ENCODE assay signal across 18 cellular contexts in the genomic region with DNA sequence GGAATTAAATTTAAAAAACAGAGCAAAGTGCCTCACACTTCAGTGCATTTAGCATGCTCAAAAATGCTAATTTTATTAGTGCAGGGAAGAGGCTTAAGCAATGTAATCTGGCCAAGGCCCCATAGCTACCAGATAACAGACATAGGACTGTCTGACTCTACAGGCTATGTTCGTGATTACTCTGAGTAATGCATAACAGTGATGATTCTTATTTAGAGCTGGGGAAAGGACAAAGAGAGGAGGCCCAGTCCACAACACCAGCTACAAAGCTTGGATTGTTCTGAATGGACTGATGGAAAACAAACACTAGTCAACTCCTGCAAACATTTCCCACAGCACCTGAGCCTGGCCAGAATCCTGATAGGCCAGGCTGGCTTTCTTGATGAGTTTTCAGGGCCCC. TPM values are rescaled to one million over a fixed set of nuclear protein-coding genes. Genes with fewer than 3 reads are reported as not detected.
DNase-seq lines count a peak whose midpoint lies in the region; TF ChIP-seq lines count a peak whose summit lies in the region.
"Had no signal": no experiment of that assay in that cellular context is flagged by ENCODE, and none has a peak within 500 bp of the region (broad histone marks: within the 10 kb centered on the region; RNA-seq: fewer than 3 reads in every experiment).

No MANE protein-coding gene starts in this region.

- H3K4me3 Mint-ChIP-seq in activated naive CD4-positive, alpha-beta T cell treated with anti-CD3 and anti-CD28 coated beads for 36 hours, result no peak overlapping the region

- no peak overlapping the region for H3K27ac Mint-ChIP-seq in activated naive CD4-positive, alpha-beta T cell treated with anti-CD3 and anti-CD28 coated beads for 36 hours

- WGBS in thyroid gland, 2 donors, result 80 to 92% methylated on average over 1 of the region's 1 CpG

- H3K27me3 Mint-ChIP-seq in activated naive CD4-positive, alpha-beta T cell treated with anti-CD3 and anti-CD28 coated beads for 36 hours (ENCODE audit: low read depth), result peaks cover 13% of the 10 kb centered on the region

- TF ChIP-seq POLR2A in thyroid gland (IDR thresholded peaks at IDR 0.05), result no peak

- H3K9me3 Mint-ChIP-seq in activated naive CD4-positive, alpha-beta T cell treated with anti-CD3 and anti-CD28 coated beads for 36 hours, result no peaks in the 10 kb centered on the region

- no peak overlapping the region for H3K27ac ChIP-seq in thyroid gland

- no peaks in the 10 kb centered on the region for H3K9me3 ChIP-seq in thyroid gland

- intact Hi-C loops in thyroid gland (cut with DNase I), result no loop called here
- intact Hi-C loops in activated naive CD4-positive, alpha-beta T cell treated with anti-CD3 and anti-CD28 coated beads for 36 hours (cut with micrococcal nuclease), result no loop called here

- in situ Hi-C loops in SK-MEL-5 (cut with HindIII; ENCODE audit: low pct_unique_long_range_greater_than_20kb, low sequenced_read_pairs), result no loop called here

- peaks cover 7% of the 10 kb centered on the region for H3K4me1 Mint-ChIP-seq in activated naive CD4-positive, alpha-beta T cell treated with anti-CD3 and anti-CD28 coated beads for 36 hours (ENCODE audit: low read depth)

- peaks cover 0 to 8% of the 10 kb centered on the region in 2 donors for H3K36me3 ChIP-seq in thyroid gland

- no peaks in the 10 kb centered on the region for H3K27me3 ChIP-seq in thyroid gland

- DNase-seq in Ammon's horn (ENCODE audit: low spot score) (peak; percentile 75), SK-MEL-5 (ENCODE audit: low read depth, low spot score) (peak; percentile 26), fibroblast of pulmonary artery (ENCODE audit: low read depth) (peak; percentile 26), pons (ENCODE audit: low spot score) (peak; percentile 96), thyroid gland (no peak), NCI-H446 (lab: John Stamatoyannopoulos, UW) (no peak), NCI-H1105 (lab: John Stamatoyannopoulos, UW) (no peak)
- no peak for DNase-seq in activated naive CD4-positive, alpha-beta T cell treated with anti-CD3 and anti-CD28 coated beads for 36 hours
- DNase-seq: Calu3, DMS79, GOT3, KG1, NCI-H1930, NCI-H2171, NCI-H510A, NCI-H82, SHP77 treated with DMSO at 0.1 percent for 48 hours had no signal

- H3K36me3 Mint-ChIP-seq in activated naive CD4-positive, alpha-beta T cell treated with anti-CD3 and anti-CD28 coated beads for 36 hours (ENCODE audit: low read depth), result no peaks in the 10 kb centered on the region

- CTCF ChIA-PET in activated naive CD4-positive, alpha-beta T cell treated with anti-CD3 and anti-CD28 coated beads for 36 hours (lab: Charles Lee), result interaction anchor here (0.5 to 4.2 kb wide), 19 partner anchors 8 to 388 kb away, joined by 3 to 99 read pairs (median 4); a partner anchor contains a TSS

- H3K4me1 ChIP-seq in thyroid gland, result peaks cover 3 to 6% of the 10 kb centered on the region in 2 donors

- TF ChIP-seq CTCF in fibroblast of pulmonary artery (IDR thresholded peaks at IDR 0.05; ENCODE audit: low read length, missing control alignments) (no peak), thyroid gland (IDR thresholded peaks at IDR 0.05) (no peak)

- H3K4me3 ChIP-seq in fibroblast of pulmonary artery (replicated peaks; ENCODE audit: low read depth, low read length) (no peak overlapping the region), thyroid gland (replicated peaks in 1 of 3) (no peak overlapping the region)

RNA-seq across cellular contexts. Expression of a gene that starts 8.4 kb away (rescaled TPM):
- not detected in 2 replicates for total RNA-seq in SK-MEL-5 (2014; rRNA removed; shearing (Covaris generic))
- polyA plus RNA-seq in SK-MEL-5 (2015; cell fraction: cytosol; rRNA removed), result not detected in 2 replicates
- not detected in 2 replicates for polyA plus RNA-seq in SK-MEL-5 (2015; cell fraction: nucleus; rRNA removed)
- total RNA-seq in thyroid gland, result 1 to 10 TPM in 2 of 4 donors, under 1 TPM in 1, not detected in 1; 0.44 to 6.3 (median 3.4) TPM
- total RNA-seq in activated naive CD4-positive, alpha-beta T cell treated with anti-CD3 and anti-CD28 coated beads for 36 hours, result under 1 TPM; 0.12 to 0.22 TPM
- total RNA-seq: Calu3, G401 had no signal

RNA-seq across cellular contexts. Expression of a gene that starts 36.1 kb away (rescaled TPM):
- 68.2 and 76.1 TPM in 2 replicates for total RNA-seq in SK-MEL-5 (2014; rRNA removed; shearing (Covaris generic))
- polyA plus RNA-seq in SK-MEL-5 (2015; cell fraction: cytosol; rRNA removed), result 60.6 and 66.2 TPM in 2 replicates
- 7.4 and 13.7 TPM in 2 replicates for polyA plus RNA-seq in SK-MEL-5 (2015; cell fraction: nucleus; rRNA removed)
- 10 to 100 TPM; 29.1 to 45.8 (median 33.9) TPM for total RNA-seq in thyroid gland
- 10 to 100 TPM; 16.1 to 17.2 TPM for total RNA-seq in activated naive CD4-positive, alpha-beta T cell treated with anti-CD3 and anti-CD28 coated beads for 36 hours

Comparison
In these comparisons a context has a peak if more than half of its experiments do, and no peak if none do; other contexts are left out.
1. DNase-seq: peak in Ammon's horn (single experiment), SK-MEL-5 (single experiment), fibroblast of pulmonary artery (single experiment) and pons (single experiment); none in thyroid gland (0 of 2), activated naive CD4-positive, alpha-beta T cell treated with anti-CD3 and anti-CD28 coated beads for 36 hours (single experiment), NCI-H446 (0 of 2) and NCI-H1105 (single experiment).